Comparison of ENCODE assay signal across 1 cellular context in genomic region chr2:110679865-110680264, GRCh38.
TF ChIP-seq lines count a peak whose summit lies in the region.

No MANE protein-coding gene starts in this region.

TF ChIP-seq in endothelial cell of umbilical vein, 7 proteins besides CTCF, POLR2A, EP300 and RAD21:
- TF ChIP-seq EZH2 (IDR thresholded peaks at IDR 0.05; ENCODE audit: borderline replicate concordance, low read depth, low read length, severe bottlenecking), result peak; percentile 43
- no peak for TF ChIP-seq MAX (IDR thresholded peaks at IDR 0.05; ENCODE audit: insufficient read depth, insufficient read length)
- TF ChIP-seq FOS (IDR thresholded peaks at IDR 0.05; ENCODE audit: borderline replicate concordance, insufficient read depth, low read length), result no peak
